1 cellular context compared by ENCODE assay signal in genomic region chr7:148385009-148385682, GRCh38.
TF ChIP-seq lines count a peak whose summit lies in the region.

No MANE protein-coding gene starts in this region.

TF ChIP-seq in H1, 55 proteins besides CTCF, POLR2A, EP300 and RAD21 (continued from another document):
- no peak for TF ChIP-seq CHD7 (IDR thresholded peaks at IDR 0.05; ENCODE audit: insufficient replicate concordance, low read length)
- TF ChIP-seq CHD1 (IDR thresholded peaks at IDR 0.05; ENCODE audit: low read depth, low read length) = no peak
- no peak for TF ChIP-seq ATF2 (IDR thresholded peaks at IDR 0.05; ENCODE audit: low read length)
- TF ChIP-seq RXRA (IDR thresholded peaks at IDR 0.05; ENCODE audit: insufficient read depth, low read depth, low read length) = no peak
- no peak for TF ChIP-seq PHF8 (conservative IDR thresholded peaks at IDR 0.05; ENCODE audit: low read depth, low read length)
- no peak for TF ChIP-seq POU5F1 (IDR thresholded peaks at IDR 0.05; ENCODE audit: low read depth, low read length)
- TF ChIP-seq GTF2F1 (IDR thresholded peaks at IDR 0.05; ENCODE audit: borderline replicate concordance, low read depth, low read length) = no peak
- TF ChIP-seq CBX8 (IDR thresholded peaks at IDR 0.05; ENCODE audit: borderline replicate concordance, low read depth, low read length) = no peak
- no peak for TF ChIP-seq YY1 (IDR thresholded peaks at IDR 0.05; ENCODE audit: low read depth, low read length)
- TF ChIP-seq CBX5 (IDR thresholded peaks at IDR 0.05; ENCODE audit: low read depth, low read length) = no peak
